Comparison of ENCODE assay signal across 1 cellular context in genomic region chr16:57624044-57624688, GRCh38.
TF ChIP-seq lines count a peak whose summit lies in the region.

No MANE protein-coding gene starts in this region.

TF ChIP-seq in HepG2, 621 proteins besides CTCF, POLR2A, EP300 and RAD21 (continued from another document and continues in another):
- no peak for TF ChIP-seq GMEB2 (CRISPR knock-in tag; IDR thresholded peaks at IDR 0.05; ENCODE audit: low read depth)
- TF ChIP-seq ZNF670 (CRISPR knock-in tag; IDR thresholded peaks at IDR 0.05; ENCODE audit: borderline replicate concordance): no peak
- TF ChIP-seq ZHX1 (CRISPR knock-in tag; IDR thresholded peaks at IDR 0.05; ENCODE audit: low read depth): no peak
- TF ChIP-seq NFYC (CRISPR knock-in tag; IDR thresholded peaks at IDR 0.05): no peak
- TF ChIP-seq ISL2 (CRISPR knock-in tag; IDR thresholded peaks at IDR 0.05): 0 out of 2 replicates have a peak, but pooled peaks have one; percentile 29
- no peak for TF ChIP-seq HMG20B (CRISPR knock-in tag; conservative IDR thresholded peaks at IDR 0.05)
- no peak for TF ChIP-seq RNF2 (conservative IDR thresholded peaks at IDR 0.05; ENCODE audit: low read depth)
- TF ChIP-seq JDP2 (CRISPR knock-in tag; IDR thresholded peaks at IDR 0.05; ENCODE audit: borderline replicate concordance): no peak
- TF ChIP-seq MTERF4 (CRISPR knock-in tag; IDR thresholded peaks at IDR 0.05): no peak
- no peak for TF ChIP-seq SYNCRIP (IDR thresholded peaks at IDR 0.05; ENCODE audit: insufficient read depth, low read depth, low read length)
- peak; percentile 9; the same call in 1 of the 2 replicates for TF ChIP-seq ZNF124 (CRISPR knock-in tag; IDR thresholded peaks at IDR 0.05)
- TF ChIP-seq RAD51 (IDR thresholded peaks at IDR 0.05; ENCODE audit: borderline replicate concordance): no peak
- 0 out of 2 replicates have a peak, but pooled peaks have one; percentile 20 for TF ChIP-seq SKIL (CRISPR knock-in tag; IDR thresholded peaks at IDR 0.05; ENCODE audit: borderline replicate concordance)
- TF ChIP-seq XRCC5 (optimal IDR thresholded peaks at IDR 0.05; ENCODE audit: low read length): peak; percentile 47
- no peak for TF ChIP-seq ZNF503 (CRISPR knock-in tag; IDR thresholded peaks at IDR 0.05)
- TF ChIP-seq TEAD2 (CRISPR knock-in tag; IDR thresholded peaks at IDR 0.05): no peak
- no peak for TF ChIP-seq TCF12 (IDR thresholded peaks at IDR 0.05)
- TF ChIP-seq TCF12 (CRISPR knock-in tag; IDR thresholded peaks at IDR 0.05): no peak
- TF ChIP-seq DR1 (CRISPR knock-in tag; IDR thresholded peaks at IDR 0.05): no peak
- no peak for TF ChIP-seq SMAD9 (CRISPR knock-in tag; IDR thresholded peaks at IDR 0.05)
- peak; percentile 74 for TF ChIP-seq ATF7 (IDR thresholded peaks at IDR 0.05)
- TF ChIP-seq ATF7 (CRISPR knock-in tag; IDR thresholded peaks at IDR 0.05): no peak
- TF ChIP-seq ZBTB38 (CRISPR knock-in tag; IDR thresholded peaks at IDR 0.05): no peak
- TF ChIP-seq HNF4G (IDR thresholded peaks at IDR 0.05; ENCODE audit: borderline replicate concordance, low read depth, low read length): no peak
- TF ChIP-seq HNF4G (CRISPR knock-in tag; IDR thresholded peaks at IDR 0.05; ENCODE audit: borderline replicate concordance, low read depth): no peak
- no peak for TF ChIP-seq ZIK1 (CRISPR knock-in tag; IDR thresholded peaks at IDR 0.05; ENCODE audit: borderline replicate concordance, low read depth)
- peak; percentile 54 for TF ChIP-seq RCOR2 (CRISPR knock-in tag; IDR thresholded peaks at IDR 0.05)
- TF ChIP-seq ZFP36L1 (CRISPR knock-in tag; IDR thresholded peaks at IDR 0.05): no peak
- TF ChIP-seq ZNF784 (CRISPR knock-in tag; IDR thresholded peaks at IDR 0.05; ENCODE audit: borderline replicate concordance): no peak
- no peak for TF ChIP-seq ZNF20 (CRISPR knock-in tag; IDR thresholded peaks at IDR 0.05)
- TF ChIP-seq MTF2 (CRISPR knock-in tag; IDR thresholded peaks at IDR 0.05; ENCODE audit: borderline replicate concordance): no peak
- TF ChIP-seq KDM3A (CRISPR knock-in tag; IDR thresholded peaks at IDR 0.05; ENCODE audit: low read depth): 0 out of 2 replicates have a peak, but pooled peaks have one; percentile 6
- no peak for TF ChIP-seq ATF5 (CRISPR knock-in tag; IDR thresholded peaks at IDR 0.05; ENCODE audit: low read depth)
- TF ChIP-seq POGZ (CRISPR knock-in tag; IDR thresholded peaks at IDR 0.05): no peak
- no peak for TF ChIP-seq ZNF18 (CRISPR knock-in tag; IDR thresholded peaks at IDR 0.05; ENCODE audit: insufficient replicate concordance)
- TF ChIP-seq FLYWCH1 (CRISPR knock-in tag; IDR thresholded peaks at IDR 0.05): no peak
- TF ChIP-seq ZNF337 (CRISPR knock-in tag; IDR thresholded peaks at IDR 0.05; ENCODE audit: borderline replicate concordance, low read depth): no peak
- no peak for TF ChIP-seq ZNF660 (CRISPR knock-in tag; IDR thresholded peaks at IDR 0.05; ENCODE audit: borderline replicate concordance, low read depth)
- TF ChIP-seq ZNF121 (CRISPR knock-in tag; IDR thresholded peaks at IDR 0.05): peak; percentile 85
- TF ChIP-seq AGO1 (IDR thresholded peaks at IDR 0.05; ENCODE audit: low read depth, low read length, poor library complexity, severe bottlenecking): no peak
- TF ChIP-seq ZFP1 (CRISPR knock-in tag; IDR thresholded peaks at IDR 0.05): no peak
- TF ChIP-seq ZNF546 (CRISPR knock-in tag; conservative IDR thresholded peaks at IDR 0.05): no peak
- TF ChIP-seq ZBTB42 (CRISPR knock-in tag; IDR thresholded peaks at IDR 0.05): no peak
- no peak for TF ChIP-seq ZNF446 (CRISPR knock-in tag; IDR thresholded peaks at IDR 0.05)
- TF ChIP-seq ZSCAN29 (CRISPR knock-in tag; conservative IDR thresholded peaks at IDR 0.05): no peak
- TF ChIP-seq ZKSCAN5 (CRISPR knock-in tag; IDR thresholded peaks at IDR 0.05): no peak
- TF ChIP-seq ZNF704 (CRISPR knock-in tag; IDR thresholded peaks at IDR 0.05; ENCODE audit: borderline replicate concordance): no peak
- no peak for TF ChIP-seq ZNF737 (CRISPR knock-in tag; IDR thresholded peaks at IDR 0.05; ENCODE audit: borderline replicate concordance)
- no peak for TF ChIP-seq PRDM15 (CRISPR knock-in tag; IDR thresholded peaks at IDR 0.05)
- TF ChIP-seq PRMT3 (CRISPR knock-in tag; IDR thresholded peaks at IDR 0.05; ENCODE audit: borderline replicate concordance, low read depth): no peak
